ENCODE assay signal across 8 cellular contexts in the genomic region with DNA sequence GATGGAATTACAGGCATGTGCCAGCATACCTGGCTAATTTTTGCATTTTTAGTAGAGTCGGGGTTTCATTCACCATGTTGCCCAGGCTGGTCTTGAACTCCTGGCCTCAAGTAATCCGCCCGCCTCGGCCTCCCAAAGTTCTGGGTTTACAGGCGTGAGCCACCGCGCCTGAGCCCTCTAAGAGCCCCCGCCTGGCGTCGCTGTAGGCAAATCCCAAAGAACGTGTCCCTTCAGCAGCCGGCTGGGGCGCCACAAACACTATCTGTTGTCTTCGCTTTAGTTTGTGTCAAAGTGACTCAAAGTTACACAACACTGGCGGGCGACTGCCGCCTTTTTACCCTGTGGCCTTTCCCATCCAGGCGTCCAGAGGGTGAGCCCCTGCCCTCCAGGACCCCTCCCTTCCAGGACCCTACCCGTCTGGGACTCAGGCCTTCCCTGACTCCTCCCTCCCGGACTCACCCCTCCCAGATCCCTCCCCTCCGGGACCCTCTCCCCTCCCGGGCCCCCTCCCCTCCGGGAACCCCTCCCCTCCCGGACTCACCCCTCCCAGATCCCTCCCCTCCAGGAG. TPM values are rescaled to one million over a fixed set of nuclear protein-coding genes. Genes with fewer than 3 reads are reported as not detected.
A peak's percentile ranks its signal among the peaks of the same experiment; 100 is the strongest.
DNase-seq lines count a peak whose midpoint lies in the region; ATAC-seq and TF ChIP-seq lines count a peak whose summit lies in the region.

No MANE protein-coding gene starts in this region.

- TF ChIP-seq CTCF in GM12801 (IDR thresholded peaks at IDR 0.05; ENCODE audit: extremely low read depth, insufficient read length), result peak; percentile 28
- peak; percentile 59 to 82 for TF ChIP-seq CTCF in right atrium auricular region (IDR thresholded peaks at IDR 0.05)
- TF ChIP-seq CTCF in prostate gland (IDR thresholded peaks at IDR 0.05), result peak; percentile 72 to 96 (median 84)

- peak overlapping the region; percentile 58 to 76 for H3K4me3 ChIP-seq in right atrium auricular region
- peak overlapping the region; percentile 84 to 91 for H3K4me3 ChIP-seq in prostate gland

- H3K36me3 ChIP-seq in right atrium auricular region (peaks cover 24% of the 10 kb centered on the region), prostate gland (peaks cover 0 to 8% of the 10 kb centered on the region in 2 donors)

- peak; percentile 14 for TF ChIP-seq POLR2A in prostate gland (IDR thresholded peaks at IDR 0.05)

- DNase-seq in NCI-H146 (lab: John Stamatoyannopoulos, UW) (peak; percentile 95), T-helper 1 cell (peak; percentile 69 to 92 (median 79)), amniotic stem cell (lab: John Stamatoyannopoulos, UW) (peak; percentile 81), right atrium auricular region (ENCODE audit: low spot score) (peak; percentile 97), prostate gland (ENCODE audit: low spot score) (peak; percentile 87), ureter (ENCODE audit: low spot score) (peak; percentile 94)

- H3K9me3 ChIP-seq in right atrium auricular region (no peaks in the 10 kb centered on the region), prostate gland (no peaks in the 10 kb centered on the region)

- intact Hi-C loops in prostate gland (cut with DNase I), result loop anchor here (2.0 to 10.0 kb wide), 2 partner anchors 75 to 193 kb away; no protein-coding TSS in a partner anchor

- H3K27ac ChIP-seq in right atrium auricular region (peak overlapping the region; percentile 99 to 100), prostate gland (peak overlapping the region; percentile 98 to 99)

- no peaks in the 10 kb centered on the region for H3K27me3 ChIP-seq in right atrium auricular region
- no peaks in the 10 kb centered on the region for H3K27me3 ChIP-seq in prostate gland (replicated peaks; ENCODE audit: insufficient read depth)

- 3% methylated on average over 24 of the region's 24 CpGs for WGBS in prostate gland

- H3K4me1 ChIP-seq in right atrium auricular region, result peaks cover 0 to 36% of the 10 kb centered on the region in 2 donors
- peaks cover 24% of the 10 kb centered on the region for H3K4me1 ChIP-seq in prostate gland (replicated peaks)

- ATAC-seq in HG02852 (IDR thresholded peaks at IDR 0.05; ENCODE audit: unreplicated experiment), result peak; percentile 45

RNA-seq across cellular contexts. Expression of a gene that starts 0.9 kb away (rescaled TPM):
- 100 to 1,000 TPM in 1 of 2 donors, 10 to 100 TPM in 1; 95.9 to 128 TPM for total RNA-seq in right atrium auricular region
- 100 to 1,000 TPM; 149 to 207 TPM for total RNA-seq in prostate gland
- 72.6 TPM for total RNA-seq in ureter

Comparison
In these comparisons a context has a peak if more than half of its experiments do, and no peak if none do; other contexts are left out.
1. Peak in every context shown above with its lines: DNase-seq, ATAC-seq, H3K4me3 ChIP-seq and H3K27ac ChIP-seq.
2. CTCF ChIP-seq: peak in every context shown above with its lines; median percentile 84 in prostate gland; 70 in right atrium auricular region; 28 in GM12801.